Comparison of ENCODE assay signal across 1 cellular context in genomic region chr2:152421521-152422367, GRCh38.
A peak's percentile ranks its signal among the peaks of the same experiment; 100 is the strongest.
TF ChIP-seq lines count a peak whose summit lies in the region.

No MANE protein-coding gene starts in this region.

TF ChIP-seq in K562, 482 proteins besides CTCF, POLR2A, EP300 and RAD21 (continued from another document):
- TF ChIP-seq ZNF77 (CRISPR knock-in tag; IDR thresholded peaks at IDR 0.05) (no peak), FOSL1 (tag; conservative IDR thresholded peaks at IDR 0.05) (peak; percentile 88), BRD9 (IDR thresholded peaks at IDR 0.05; ENCODE audit: low read depth, partially characterized antibody) (no peak), SAP30 (IDR thresholded peaks at IDR 0.05; ENCODE audit: borderline replicate concordance, insufficient read depth, low read depth, low read length, poor library complexity, severe bottlenecking) (no peak), ZNF134 (CRISPR knock-in tag; conservative IDR thresholded peaks at IDR 0.05) (0 out of 2 replicates have a peak, but pooled peaks have one; percentile 12), NCOA6 (IDR thresholded peaks at IDR 0.05) (no peak), NFE2 (IDR thresholded peaks at IDR 0.05; ENCODE audit: low read depth) (peak; percentile 32; the same call in 1 of the 2 replicates), ZHX1 (conservative IDR thresholded peaks at IDR 0.05; ENCODE audit: low read length) (no peak), ZNF146 (CRISPR knock-in tag; IDR thresholded peaks at IDR 0.05; ENCODE audit: unreplicated experiment) (no peak), ZNF584 (CRISPR knock-in tag; IDR thresholded peaks at IDR 0.05; ENCODE audit: low read depth) (no peak), NR1H2 (CRISPR knock-in tag; IDR thresholded peaks at IDR 0.05) (no peak), ZBTB40 (IDR thresholded peaks at IDR 0.05) (no peak), ZBTB40 (CRISPR knock-in tag; IDR thresholded peaks at IDR 0.05) (no peak), CTCFL (IDR thresholded peaks at IDR 0.05; ENCODE audit: borderline replicate concordance, insufficient read depth, low read depth, low read length, poor library complexity, severe bottlenecking) (no peak)
